Comparison of ENCODE assay signal across 21 cellular contexts in the genomic region with DNA sequence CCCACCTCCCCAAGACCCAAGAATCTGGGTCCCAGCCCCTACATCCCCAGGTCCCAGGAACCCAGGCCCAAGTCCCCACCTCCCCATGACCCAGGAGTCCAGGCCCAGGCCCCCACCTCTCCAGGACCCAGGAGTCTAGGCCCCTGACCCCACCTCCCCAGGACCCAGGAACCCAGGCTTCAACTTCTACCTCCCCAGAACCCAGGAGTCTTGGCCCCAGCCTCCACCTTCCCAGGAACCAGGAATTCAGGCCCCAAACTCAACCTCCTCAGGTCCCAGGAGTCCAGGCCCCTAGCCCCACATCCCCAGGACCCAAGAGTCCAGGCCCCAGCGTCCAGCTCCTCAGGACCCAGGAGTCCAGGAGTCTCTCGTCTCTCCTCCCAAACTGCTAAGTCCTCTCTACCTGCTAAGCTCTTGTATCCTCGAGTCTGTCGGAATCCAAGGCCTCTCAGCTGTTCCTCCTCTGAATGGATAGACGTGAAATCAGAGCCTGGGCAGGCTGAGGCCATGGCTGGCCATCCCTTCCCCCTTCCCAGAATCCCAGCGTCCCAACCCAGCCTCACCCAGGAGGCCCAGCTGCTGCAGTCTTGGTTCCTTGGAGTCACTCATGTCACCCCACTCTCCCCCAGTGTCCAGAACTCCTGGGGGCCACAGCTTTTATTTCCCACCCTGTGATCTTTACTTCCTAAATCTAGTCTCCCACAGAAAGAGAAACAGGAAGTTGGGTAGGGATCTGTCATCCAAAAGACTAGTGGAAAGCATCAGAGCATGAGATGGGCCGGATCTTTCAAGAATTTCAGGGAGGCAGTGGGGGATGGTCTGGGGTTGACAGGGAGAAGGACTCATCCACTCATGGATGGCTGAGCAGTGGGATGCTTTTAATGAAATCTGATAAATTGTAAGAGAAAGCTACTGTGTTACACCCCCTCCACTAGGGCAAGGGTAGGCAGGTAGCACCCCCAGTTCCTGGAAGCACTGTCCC. TPM values are rescaled to one million over a fixed set of nuclear protein-coding genes. Genes with fewer than 3 reads are reported as not detected.
DNase-seq lines count a peak whose midpoint lies in the region; ATAC-seq and TF ChIP-seq lines count a peak whose summit lies in the region.
"Had no signal": no experiment of that assay in that cellular context is flagged by ENCODE, and none has a peak within 500 bp of the region (broad histone marks: within the 10 kb centered on the region; RNA-seq: fewer than 3 reads in every experiment).

A gene with protein sequence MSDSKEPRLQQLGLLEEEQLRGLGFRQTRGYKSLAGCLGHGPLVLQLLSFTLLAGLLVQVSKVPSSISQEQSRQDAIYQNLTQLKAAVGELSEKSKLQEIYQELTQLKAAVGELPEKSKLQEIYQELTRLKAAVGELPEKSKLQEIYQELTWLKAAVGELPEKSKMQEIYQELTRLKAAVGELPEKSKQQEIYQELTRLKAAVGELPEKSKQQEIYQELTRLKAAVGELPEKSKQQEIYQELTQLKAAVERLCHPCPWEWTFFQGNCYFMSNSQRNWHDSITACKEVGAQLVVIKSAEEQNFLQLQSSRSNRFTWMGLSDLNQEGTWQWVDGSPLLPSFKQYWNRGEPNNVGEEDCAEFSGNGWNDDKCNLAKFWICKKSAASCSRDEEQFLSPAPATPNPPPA (minus strand): TSS at position 632 of the 982 bp plus-strand sequence. CDS start 23 bp downstream, at position 609.

- no peak for DNase-seq in activated naive CD8-positive, alpha-beta T cell treated with anti-CD3 and anti-CD28 coated beads for 36 hours
- peak in 2 of 7 donors; percentile 23 to 33 for DNase-seq in adrenal gland
- DNase-seq in lower lobe of right lung: no peak
- no peak for DNase-seq in pons (ENCODE audit: low spot score)
- DNase-seq in DMS153 (lab: John Stamatoyannopoulos, UW): no peak
- no peak for DNase-seq in CD4-positive, alpha-beta memory T cell
- DNase-seq: activated CD4-positive, CD25-positive, alpha-beta regulatory T cell treated with anti-CD3 and anti-CD28 coated beads, Interleukin-2, amount 50 U/mL, for 72 hours; activated gamma-delta T cell treated with Interleukin-2 at 50 U/mL for 16 hours; body of pancreas; Karpas-422; NCI-H146; NCI-H345; SHP77 treated with DMSO at 0.1 percent for 48 hours; stimulated activated CD4-positive, alpha-beta T cell treated with anti-CD3 and anti-CD28 coated beads, Interleukin-12 subunit alpha, Interleukin-12 subunit beta, amount 100 ng/mL, for 4 hours; stimulated activated naive CD8-positive, alpha-beta T cell treated with anti-CD3 and anti-CD28 coated beads, Interleukin-15, amount 100 ng/mL, for 72 hours had no signal

- POLR2A ChIA-PET in CD4-positive, alpha-beta memory T cell (lab: Charles Lee; ENCODE audit: partially characterized antibody): no interaction called here

- peak within 1 kb of the TSS in 2 of 5 donors; percentile 46 to 59 for H3K9ac ChIP-seq in subcutaneous abdominal adipose tissue (ENCODE audit: low read length in 5 of 5)
- H3K9ac ChIP-seq: parathyroid adenoma had no signal

- no peak within 1 kb of the TSS for H3K4me3 ChIP-seq in adrenal gland
- no peak within 1 kb of the TSS for H3K4me3 ChIP-seq in lower lobe of right lung
- peak within 1 kb of the TSS; percentile 16 to 44 (median 34) for H3K4me3 ChIP-seq in subcutaneous abdominal adipose tissue (ENCODE audit: low read depth in 1 of 5, low read length in 5 of 5)
- no peak within 1 kb of the TSS for H3K4me3 ChIP-seq in CD4-positive, alpha-beta memory T cell (ENCODE audit: low read length in 2 of 2)
- H3K4me3 ChIP-seq: body of pancreas had no signal

- peaks cover 3% of the 10 kb centered on the region for H3K36me3 Mint-ChIP-seq in activated naive CD8-positive, alpha-beta T cell
- peaks cover 10% of the 10 kb centered on the region for H3K36me3 Mint-ChIP-seq in activated naive CD8-positive, alpha-beta T cell treated with anti-CD3 and anti-CD28 coated beads for 36 hours
- H3K36me3 Mint-ChIP-seq in CD4-positive, alpha-beta memory T cell: no peaks in the 10 kb centered on the region

- CTCF ChIA-PET in CD4-positive, alpha-beta memory T cell (lab: Charles Lee; ENCODE audit: partially characterized antibody): interaction anchor here (1.1 kb wide), 1 partner anchor 105 kb away, joined by 3 read pairs; no protein-coding TSS in a partner anchor

- H3K4me3 Mint-ChIP-seq in activated naive CD8-positive, alpha-beta T cell: no peak within 1 kb of the TSS
- H3K4me3 Mint-ChIP-seq in activated naive CD8-positive, alpha-beta T cell treated with anti-CD3 and anti-CD28 coated beads for 36 hours: no peak within 1 kb of the TSS
- H3K4me3 Mint-ChIP-seq in CD4-positive, alpha-beta memory T cell: no peak within 1 kb of the TSS
- H3K4me3 Mint-ChIP-seq: stimulated activated naive CD8-positive, alpha-beta T cell treated with anti-CD3 and anti-CD28 coated beads, Interleukin-15, amount 100 ng/mL, for 72 hours; T-helper 2 cell treated with Interferon-gamma antibody and Interleukin-4, amounts not matched to agents 5 μg/mL and 100 μg/mL, for 36 hours had no signal

- H3K36me3 ChIP-seq in adrenal gland (replicated peaks in 1 of 2) (no peaks in the 10 kb centered on the region), lower lobe of right lung (no peaks in the 10 kb centered on the region), subcutaneous abdominal adipose tissue (ENCODE audit: control insufficient read depth in 5 of 5, insufficient read depth in 5 of 5, low read length in 5 of 5) (no peaks in the 10 kb centered on the region)
- no peaks in the 10 kb centered on the region for H3K36me3 ChIP-seq in CD4-positive, alpha-beta memory T cell (ENCODE audit: insufficient read depth, low read length)

- intact Hi-C loops in adrenal gland (cut with DNase I): no loop called here
- intact Hi-C loops in lower lobe of right lung (cut with DNase I): no loop called here
- intact Hi-C loops in CD4-positive, alpha-beta memory T cell (cut with micrococcal nuclease): no loop called here

- TF ChIP-seq CTCF in adrenal gland (IDR thresholded peaks at IDR 0.05): no peak
- no peak for TF ChIP-seq CTCF in lower lobe of right lung (IDR thresholded peaks at IDR 0.05)

- 55 to 65% (median 57%) methylated on average over 4 to 7 of the region's 7 CpGs for WGBS in adrenal gland, 4 donors

- H3K27me3 ChIP-seq in adrenal gland (no peaks in the 10 kb centered on the region), lower lobe of right lung (ENCODE audit: low read depth) (peaks cover 4% of the 10 kb centered on the region), subcutaneous abdominal adipose tissue (ENCODE audit: control insufficient read depth in 5 of 5, insufficient read depth in 4 of 5, low read length in 5 of 5) (peaks cover 0 to 15% (median 7%) of the 10 kb centered on the region in 5 donors)
- no peaks in the 10 kb centered on the region for H3K27me3 ChIP-seq in CD4-positive, alpha-beta memory T cell (ENCODE audit: insufficient read depth, low read length)
- H3K27me3 ChIP-seq: body of pancreas had no signal

- peaks cover 3% of the 10 kb centered on the region for H3K9me3 Mint-ChIP-seq in activated naive CD8-positive, alpha-beta T cell (ENCODE audit: low read depth)
- H3K9me3 Mint-ChIP-seq in activated naive CD8-positive, alpha-beta T cell treated with anti-CD3 and anti-CD28 coated beads for 36 hours: peaks cover 13% of the 10 kb centered on the region
- H3K9me3 Mint-ChIP-seq in CD4-positive, alpha-beta memory T cell: peaks cover 0 to 2% (median 0%) of the 10 kb centered on the region in 8 donors

- peak within 1 kb of the TSS in 1 of 5 donors; percentile 37 for H3K27ac ChIP-seq in adrenal gland
- no peak within 1 kb of the TSS for H3K27ac ChIP-seq in lower lobe of right lung
- H3K27ac ChIP-seq in subcutaneous abdominal adipose tissue (ENCODE audit: low read depth, low read length): no peak within 1 kb of the TSS
- H3K27ac ChIP-seq in CD4-positive, alpha-beta memory T cell (ENCODE audit: low read depth, low read length): no peak within 1 kb of the TSS
- H3K27ac ChIP-seq: body of pancreas, HL-60, parathyroid adenoma had no signal

- no peaks in the 10 kb centered on the region for H3K27me3 Mint-ChIP-seq in activated naive CD8-positive, alpha-beta T cell
- peaks cover 14% of the 10 kb centered on the region for H3K27me3 Mint-ChIP-seq in activated naive CD8-positive, alpha-beta T cell treated with anti-CD3 and anti-CD28 coated beads for 36 hours
- H3K27me3 Mint-ChIP-seq in CD4-positive, alpha-beta memory T cell: peaks cover 2 to 12% of the 10 kb centered on the region in 2 donors

- TF ChIP-seq POLR2A in adrenal gland (IDR thresholded peaks at IDR 0.05): no peak

- ATAC-seq in lower lobe of right lung: no peak
- ATAC-seq: body of pancreas; stimulated activated naive CD8-positive, alpha-beta T cell treated with anti-CD3 and anti-CD28 coated beads, Interleukin-15, amount 100 ng/mL, for 72 hours had no signal

- H3K4me1 ChIP-seq in adrenal gland (replicated peaks in 1 of 2) (no peaks in the 10 kb centered on the region), lower lobe of right lung (no peaks in the 10 kb centered on the region), subcutaneous abdominal adipose tissue (ENCODE audit: control insufficient read depth in 5 of 5, insufficient read depth in 5 of 5, low read length in 5 of 5) (peaks cover 0 to 3% (median 0%) of the 10 kb centered on the region in 5 donors)
- no peaks in the 10 kb centered on the region for H3K4me1 ChIP-seq in CD4-positive, alpha-beta memory T cell (ENCODE audit: insufficient read depth, low read length)
- H3K4me1 ChIP-seq: body of pancreas, parathyroid adenoma had no signal

- H3K27ac Mint-ChIP-seq in activated naive CD8-positive, alpha-beta T cell: peak within 1 kb of the TSS; percentile 34
- H3K27ac Mint-ChIP-seq in activated naive CD8-positive, alpha-beta T cell treated with anti-CD3 and anti-CD28 coated beads for 36 hours: no peak within 1 kb of the TSS
- peak within 1 kb of the TSS in 2 of 7 donors; percentile 51 to 81 for H3K27ac Mint-ChIP-seq in CD4-positive, alpha-beta memory T cell
- H3K27ac Mint-ChIP-seq: T-helper 2 cell treated with Interferon-gamma antibody and Interleukin-4, amounts not matched to agents 5 μg/mL and 100 μg/mL, for 36 hours had no signal

- peaks cover 27% of the 10 kb centered on the region for H3K4me1 Mint-ChIP-seq in activated naive CD8-positive, alpha-beta T cell (ENCODE audit: low read depth)
- H3K4me1 Mint-ChIP-seq in activated naive CD8-positive, alpha-beta T cell treated with anti-CD3 and anti-CD28 coated beads for 36 hours: peaks cover 25% of the 10 kb centered on the region
- peaks cover 3 to 10% (median 7%) of the 10 kb centered on the region in 4 donors for H3K4me1 Mint-ChIP-seq in CD4-positive, alpha-beta memory T cell

- H3K9me3 ChIP-seq in adrenal gland (replicated peaks in 1 of 3): no peaks in the 10 kb centered on the region
- no peaks in the 10 kb centered on the region for H3K9me3 ChIP-seq in lower lobe of right lung
- peaks cover 0 to 4% (median 0%) of the 10 kb centered on the region in 5 donors for H3K9me3 ChIP-seq in subcutaneous abdominal adipose tissue (ENCODE audit: control insufficient read depth in 5 of 5, low read length in 5 of 5)
- H3K9me3 ChIP-seq in CD4-positive, alpha-beta memory T cell (ENCODE audit: control insufficient read depth in 1 of 2, low read length in 2 of 2): no peaks in the 10 kb centered on the region
- H3K9me3 ChIP-seq: body of pancreas had no signal

RNA-seq across cellular contexts. Expression of the gene that starts here (rescaled TPM):
- total RNA-seq in activated naive CD8-positive, alpha-beta T cell treated with anti-CD3 and anti-CD28 coated beads for 36 hours: not detected
- total RNA-seq in adrenal gland: 10 to 100 TPM; 12.7 to 50.6 (median 20.4) TPM
- 1 to 10 TPM; 3.0 to 9.8 (median 3.1) TPM for polyA plus RNA-seq in adrenal gland
- 18.8 TPM for total RNA-seq in lower lobe of right lung
- under 1 TPM; 0.17 to 0.28 TPM for total RNA-seq in CD4-positive, alpha-beta memory T cell
- not detected for polyA plus RNA-seq in CD4-positive, alpha-beta memory T cell
- total RNA-seq: glomerular endothelial cell had no signal

Comparison
In these comparisons a context has a peak if more than half of its experiments do, and no peak if none do; other contexts are left out.
1. RNA of the gene that starts here (total RNA-seq): 12.7 to 50.6 TPM in adrenal gland and 18.8 TPM in lower lobe of right lung (single experiment); 0.17 to 0.28 TPM in CD4-positive, alpha-beta memory T cell and not detected in activated naive CD8-positive, alpha-beta T cell treated with anti-CD3 and anti-CD28 coated beads for 36 hours; every median in the first group is over 10 times any median in the second.
2. H3K4me3 ChIP-seq: peak in subcutaneous abdominal adipose tissue (5 of 5); none in adrenal gland (0 of 4), lower lobe of right lung (single experiment) and CD4-positive, alpha-beta memory T cell (0 of 2).